10 cellular contexts compared by ENCODE assay signal in genomic region chr2:69253893-69254292, GRCh38.
DNase-seq lines count a peak whose midpoint lies in the region; ATAC-seq and TF ChIP-seq lines count a peak whose summit lies in the region.
"Had no signal": no experiment of that assay in that cellular context is flagged by ENCODE, and none has a peak within 500 bp of the region (broad histone marks: within the 10 kb centered on the region; RNA-seq: fewer than 3 reads in every experiment).

No MANE protein-coding gene starts in this region.

- no peaks in the 10 kb centered on the region for H3K36me3 ChIP-seq in PC-3 (ENCODE audit: low read depth, low read length)
- H3K36me3 ChIP-seq in testis (ENCODE audit: low read depth, missing control alignments), result no peaks in the 10 kb centered on the region

- H3K4me3 ChIP-seq in PC-3 (ENCODE audit: low read length) (no peak overlapping the region), testis (no peak overlapping the region)

- H3K4me1 Mint-ChIP-seq in nephron progenitor cell, result no peaks in the 10 kb centered on the region
- H3K4me1 Mint-ChIP-seq: CD8-positive, alpha-beta memory T cell had no signal

- TF ChIP-seq POLR2A in testis (IDR thresholded peaks at IDR 0.05), result no peak

- no peaks in the 10 kb centered on the region for H3F3A ChIP-seq in PC-3 (ENCODE audit: low read length, unreplicated experiment)

- H3K4me1 ChIP-seq in PC-3 (ENCODE audit: insufficient read depth, low read length) (peaks cover 4% of the 10 kb centered on the region; the same call in 1 of the 2 replicates), testis (no peaks in the 10 kb centered on the region)

- no peaks in the 10 kb centered on the region for H3K79me2 ChIP-seq in PC-3 (ENCODE audit: low read length)

- no peaks in the 10 kb centered on the region for H3K9me2 ChIP-seq in PC-3 (replicated peaks; ENCODE audit: low read length)

- intact Hi-C loops in PC-3 (cut with micrococcal nuclease), result no loop called here
- intact Hi-C loops in testis (cut with DNase I; ENCODE audit: low total_unique reads), result no loop called here

- DNase-seq in ACHN, result peak; percentile 95
- peak; percentile 77 for DNase-seq in PC-3
- no peak for DNase-seq in nephron progenitor cell
- no peak for DNase-seq in activated CD4-positive, CD25-positive, alpha-beta regulatory T cell (lab: John Stamatoyannopoulos, UW)
- DNase-seq in testis, result no peak
- DNase-seq: CD8-positive, alpha-beta memory T cell had no signal

- no peaks in the 10 kb centered on the region for H3K27me3 Mint-ChIP-seq in nephron progenitor cell (ENCODE audit: low read depth, poor library complexity)

- TF ChIP-seq CTCF in PC-3 (conservative IDR thresholded peaks at IDR 0.05; ENCODE audit: low read depth, low read length) (no peak), nephron progenitor cell (IDR thresholded peaks at IDR 0.05) (no peak), testis (IDR thresholded peaks at IDR 0.05) (no peak)

- no TSS peak for BruUV-seq in PC-3 (replicated peaks; lab: Mats Ljungman, UMichigan)

- no peak overlapping the region for H3K4me3 Mint-ChIP-seq in nephron progenitor cell
- H3K4me3 Mint-ChIP-seq: activated naive CD8-positive, alpha-beta T cell; CD8-positive, alpha-beta memory T cell had no signal

- no peaks in the 10 kb centered on the region for H4K20me1 ChIP-seq in PC-3 (ENCODE audit: low read length)

- POLR2A ChIA-PET in PC-3 (lab: Charles Lee; ENCODE audit: unreplicated experiment), result no interaction called here

- no peak overlapping the region for H3K9ac ChIP-seq in PC-3 (ENCODE audit: low read length)

- CTCF ChIA-PET in PC-3 (lab: Charles Lee), result no interaction called here

- ATAC-seq in PC-3, result peak; percentile 57
- peak; percentile 65 for ATAC-seq in esophagus mucosa
- ATAC-seq in HG03159 (IDR thresholded peaks at IDR 0.05; ENCODE audit: unreplicated experiment), result no peak
- ATAC-seq in GM19395 (IDR thresholded peaks at IDR 0.05; ENCODE audit: unreplicated experiment), result no peak

- peaks cover 23% of the 10 kb centered on the region for H3K9me3 Mint-ChIP-seq in nephron progenitor cell

- H3K27me3 ChIP-seq in PC-3 (ENCODE audit: low read length), result no peaks in the 10 kb centered on the region
- no peaks in the 10 kb centered on the region for H3K27me3 ChIP-seq in testis

- peak overlapping the region; percentile 21 for H3K27ac Mint-ChIP-seq in nephron progenitor cell
- H3K27ac Mint-ChIP-seq: activated naive CD8-positive, alpha-beta T cell; CD8-positive, alpha-beta memory T cell had no signal

- WGBS in testis, 2 donors, result 47 to 55% methylated on average over 7 of the region's 7 CpGs

- in situ Hi-C loops in ACHN (cut with HindIII; ENCODE audit: low pct_ligation_motif_present, low pct_unique_long_range_greater_than_20kb, low sequenced_read_pairs), result no loop called here

- H3K27ac ChIP-seq in PC-3 (ENCODE audit: low read length) (peak overlapping the region; percentile 51), testis (no peak overlapping the region)

- H3K9me3 ChIP-seq in PC-3 (ENCODE audit: low read length) (no peaks in the 10 kb centered on the region), testis (no peaks in the 10 kb centered on the region)

- no peak overlapping the region for H2AFZ ChIP-seq in PC-3 (ENCODE audit: low read length)

- no peak overlapping the region for H3K4me2 ChIP-seq in PC-3 (ENCODE audit: low read length)

- peaks cover 19% of the 10 kb centered on the region for H3K36me3 Mint-ChIP-seq in nephron progenitor cell (ENCODE audit: low read depth)
- H3K36me3 Mint-ChIP-seq: CD8-positive, alpha-beta memory T cell had no signal

Comparison
In these comparisons a context has a peak if more than half of its experiments do, and no peak if none do; other contexts are left out.
1. DNase-seq: peak in ACHN (single experiment) and PC-3 (single experiment); none in nephron progenitor cell (single experiment), activated CD4-positive, CD25-positive, alpha-beta regulatory T cell (0 of 4) and testis (single experiment).
2. ATAC-seq: peak in PC-3 (single experiment) and esophagus mucosa (single experiment); none in HG03159 (single experiment) and GM19395 (single experiment).